20 cellular contexts compared by ENCODE assay signal in genomic region chr1:201949491-201949890, GRCh38. TPM values are rescaled to one million over a fixed set of nuclear protein-coding genes. Genes with fewer than 3 reads are reported as not detected.
A peak's percentile ranks its signal among the peaks of the same experiment; 100 is the strongest.
DNase-seq lines count a peak whose midpoint lies in the region; ATAC-seq and TF ChIP-seq lines count a peak whose summit lies in the region.
"Had no signal": no experiment of that assay in that cellular context is flagged by ENCODE, and none has a peak within 500 bp of the region (broad histone marks: within the 10 kb centered on the region; RNA-seq: fewer than 3 reads in every experiment).

No MANE protein-coding gene starts in this region.

- H3K4me1 ChIP-seq in gastrocnemius medialis = peaks cover 15 to 24% of the 10 kb centered on the region in 2 donors
- no peaks in the 10 kb centered on the region for H3K4me1 ChIP-seq in colonic mucosa

- no peak overlapping the region for H3K4me3 ChIP-seq in fibroblast of mammary gland (ENCODE audit: control insufficient read depth, low read depth, low read length)
- no peak overlapping the region for H3K4me3 ChIP-seq in gastrocnemius medialis
- H3K4me3 ChIP-seq in colonic mucosa = no peak overlapping the region
- H3K4me3 ChIP-seq: HAP-1, right atrium auricular region had no signal

- in situ Hi-C loops in gastrocnemius medialis (cut with MboI; ENCODE audit: low sequenced_read_pairs in 4 of 4) = no loop called here

- no peaks in the 10 kb centered on the region for H3K27me3 ChIP-seq in gastrocnemius medialis
- peaks cover 13% of the 10 kb centered on the region for H3K27me3 ChIP-seq in colonic mucosa
- H3K27me3 ChIP-seq: right atrium auricular region had no signal

- peak; percentile 85 for DNase-seq in DMS 273 (lab: John Stamatoyannopoulos, UW; ENCODE audit: unreplicated experiment)
- peak; percentile 85 for DNase-seq in NCI-H69 (lab: John Stamatoyannopoulos, UW)
- peak; percentile 55 for DNase-seq in fibroblast of mammary gland (ENCODE audit: low read depth)
- DNase-seq in gastrocnemius medialis = no peak
- no peak for DNase-seq in AG08395 (ENCODE audit: low spot score)
- DNase-seq in colonic mucosa = no peak
- DNase-seq in pons (ENCODE audit: low spot score) = no peak
- DNase-seq: activated naive CD8-positive, alpha-beta T cell treated with anti-CD3 and anti-CD28 coated beads, Interleukin-2, amount 10 ng/mL, durations not matched to agents 7 days and 5 days; C1 segment of cervical spinal cord; EL; hypothalamus; NCI-H2081 treated with DMSO at 0.1 percent for 48 hours; NCI-H510A; RPMI8226; WERI-Rb-1 had no signal

- H3K9me3 ChIP-seq in gastrocnemius medialis = no peaks in the 10 kb centered on the region
- no peaks in the 10 kb centered on the region for H3K9me3 ChIP-seq in colonic mucosa
- H3K9me3 ChIP-seq: HAP-1, right atrium auricular region had no signal

- no peak overlapping the region for H3K9ac ChIP-seq in colonic mucosa (ENCODE audit: low read depth in 2 of 2, low read length in 2 of 2)

- intact Hi-C loops in gastrocnemius medialis (cut with DNase I; ENCODE audit: low total_unique reads) = no loop called here
- intact Hi-C loops in colonic mucosa (cut with DNase I) = no loop called here

- TF ChIP-seq CTCF in fibroblast of mammary gland (conservative IDR thresholded peaks at IDR 0.05; ENCODE audit: control insufficient read depth, insufficient read depth, low read depth, low read length) (no peak), gastrocnemius medialis (IDR thresholded peaks at IDR 0.05 in 4 of 5, conservative IDR thresholded peaks at IDR 0.05 in 1 of 5) (no peak), colonic mucosa (IDR thresholded peaks at IDR 0.05) (no peak)

- H3K27ac ChIP-seq in gastrocnemius medialis (peak overlapping the region in 3 of 4 donors; percentile 32 to 56 (median 51)), colonic mucosa (no peak overlapping the region)
- H3K27ac ChIP-seq: right atrium auricular region, WERI-Rb-1 had no signal

- ATAC-seq in gastrocnemius medialis (no peak), HG03520 (IDR thresholded peaks at IDR 0.05; ENCODE audit: unreplicated experiment) (no peak)
- ATAC-seq: SK-N-SH treated with all-trans-retinoic acid at 6 μM for 48 hours had no signal

- no peak for TF ChIP-seq POLR2A in gastrocnemius medialis (IDR thresholded peaks at IDR 0.05)

- H3K36me3 ChIP-seq in gastrocnemius medialis (no peaks in the 10 kb centered on the region), colonic mucosa (no peaks in the 10 kb centered on the region)
- H3K36me3 ChIP-seq: HAP-1, right atrium auricular region, WERI-Rb-1 had no signal

RNA-seq across cellular contexts. Expression of gene LMOD1, which starts 3.1 kb away (rescaled TPM):
- 10 to 100 TPM; 12.8 to 39.5 (median 22.6) TPM for total RNA-seq in gastrocnemius medialis
- 10 to 100 TPM in 1 of 2 donors, 1 to 10 TPM in 1; 7.6 to 64.5 TPM for total RNA-seq in colonic mucosa
- total RNA-seq: activated naive CD8-positive, alpha-beta T cell treated with anti-CD3 and anti-CD28 coated beads, Interleukin-2, amount 10 ng/mL, durations not matched to agents 7 days and 5 days; activated T-helper 2 cell treated with anti-CD3 and anti-CD28 coated beads, Interferon-gamma antibody, Interleukin-2, Interleukin-4, amounts not matched to agents 10 μg/mL and 5 μg/mL and 100 μg/mL, durations not matched to agents 14 hours and 24 hours and 36 hours had no signal

RNA-seq across cellular contexts. Expression of gene TIMM17A, which starts 5.8 kb away (rescaled TPM):
- total RNA-seq in gastrocnemius medialis = 10 to 100 TPM; 33.6 to 67.6 (median 43.3) TPM
- total RNA-seq in colonic mucosa = 10 to 100 TPM; 63.4 to 84.7 TPM

RNA-seq across cellular contexts. Expression of gene RNPEP, which starts 33.0 kb away (rescaled TPM):
- 10 to 100 TPM; 11.1 to 24.9 (median 21.2) TPM for total RNA-seq in gastrocnemius medialis
- 100 to 1,000 TPM; 142 to 147 TPM for total RNA-seq in colonic mucosa

Comparison
In these comparisons a context has a peak if more than half of its experiments do, and no peak if none do; other contexts are left out.
1. DNase-seq: peak in DMS 273 (single experiment), NCI-H69 (single experiment) and fibroblast of mammary gland (single experiment); none in gastrocnemius medialis (0 of 2), AG08395 (single experiment), colonic mucosa (single experiment) and pons (single experiment).
2. RNA of gene RNPEP, which starts 33.0 kb away (total RNA-seq): 142 to 147 TPM in colonic mucosa; 11.1 to 24.9 TPM in gastrocnemius medialis; every median in the first group is over 4 times any median in the second.